ENCODE assay signal across 21 cellular contexts in genomic region chr2:239874636-239875356, GRCh38.
"Had no signal": no experiment of that assay in that cellular context is flagged by ENCODE, and none has a peak within 500 bp of the region (broad histone marks: within the 10 kb centered on the region; RNA-seq: fewer than 3 reads in every experiment).

No MANE protein-coding gene starts in this region.

- ATAC-seq: activated naive CD4-positive, alpha-beta T cell treated with anti-CD3 and anti-CD28 coated beads, Interleukin-2, amount 50 U/mL, for 72 hours; heart right ventricle; left lung; pancreas; stimulated activated memory B cell treated with anti-CD40 and anti-IgM and Interleukin-4, amounts not matched to agents 10 μg/mL and 1 μg/mL and 100 μg/mL, for 72 hours; WTC11 had no signal

- H3K9me3 Mint-ChIP-seq: activated CD4-positive, alpha-beta T cell treated with anti-CD3 and anti-CD28 coated beads, Interleukin-2, amount 10 ng/mL, durations not matched to agents 24 days and 14 days; activated naive CD4-positive, alpha-beta T cell treated with anti-CD3 and anti-CD28 coated beads, Interleukin-2, amount 50 U/mL, for 72 hours; central memory CD8-positive, alpha-beta T cell; neural progenitor cell; stimulated activated memory B cell treated with anti-CD40 and anti-IgM and Interleukin-4, amounts not matched to agents 10 μg/mL and 1 μg/mL and 100 μg/mL, for 72 hours; WTC11 had no signal

- H3K4me3 Mint-ChIP-seq: activated CD4-positive, alpha-beta T cell treated with anti-CD3 and anti-CD28 coated beads, Interleukin-2, amount 10 ng/mL, durations not matched to agents 24 days and 14 days; brain; central memory CD8-positive, alpha-beta T cell; naive B cell; neural progenitor cell; stimulated activated memory B cell treated with anti-CD40 and anti-IgM and Interleukin-4, amounts not matched to agents 10 μg/mL and 1 μg/mL and 100 μg/mL, for 72 hours; WTC11 had no signal

- H3K36me3 Mint-ChIP-seq: activated naive CD4-positive, alpha-beta T cell treated with anti-CD3 and anti-CD28 coated beads, Interleukin-2, amount 50 U/mL, for 72 hours; brain; neural progenitor cell; stimulated activated memory B cell treated with anti-CD40 and anti-IgM and Interleukin-4, amounts not matched to agents 10 μg/mL and 1 μg/mL and 100 μg/mL, for 72 hours; WTC11 had no signal

- H3K27ac Mint-ChIP-seq: activated naive CD4-positive, alpha-beta T cell treated with anti-CD3 and anti-CD28 coated beads, Interleukin-2, amount 50 U/mL, for 72 hours; naive B cell; neural progenitor cell; stimulated activated memory B cell treated with anti-CD40 and anti-IgM and Interleukin-4, amounts not matched to agents 10 μg/mL and 1 μg/mL and 100 μg/mL, for 72 hours; WTC11 had no signal

- H3K4me1 ChIP-seq: heart right ventricle, left lung, neural progenitor cell, pancreas, SJSA1 had no signal

- H3K4me1 Mint-ChIP-seq: activated CD4-positive, alpha-beta T cell treated with anti-CD3 and anti-CD28 coated beads, Interleukin-2, amount 10 ng/mL, durations not matched to agents 24 days and 14 days; central memory CD8-positive, alpha-beta T cell had no signal

- H3K36me3 ChIP-seq: heart right ventricle, left lung, neural progenitor cell, pancreas, SJSA1, tibial nerve had no signal

- H3K9me3 ChIP-seq: left lung, pancreas, SJSA1 had no signal

- H3K4me3 ChIP-seq: heart right ventricle, left lung, neural progenitor cell, pancreas, SJSA1, tibial nerve had no signal

- H3K27ac ChIP-seq: heart right ventricle, left lung, neural progenitor cell, pancreas, SJSA1, tibial nerve had no signal

- DNase-seq: activated CD4-positive, alpha-beta T cell treated with anti-CD3 and anti-CD28 coated beads, Interleukin-2, amount 10 ng/mL, durations not matched to agents 24 days and 14 days; activated effector memory CD4-positive, alpha-beta T cell treated with anti-CD3 and anti-CD28 coated beads, Interleukin-2, amount 50 U/mL, for 16 hours; activated T-cell treated with anti-CD3 and anti-CD28 coated beads, Interleukin-2, amount 50 U/mL, for 1 hour; amygdala; effector memory CD4-positive, alpha-beta T cell; foreskin melanocyte; heart right ventricle; naive B cell; pancreas; stimulated activated CD4-positive, alpha-beta T cell treated with anti-CD3 and anti-CD28 coated beads, Interleukin-2, amount 100 ng/mL, for 48 hours; substantia nigra; T-helper 2 cell had no signal

- H3K27me3 Mint-ChIP-seq: brain had no signal

- H3K27me3 ChIP-seq: neural progenitor cell, pancreas, tibial nerve had no signal
